25 cellular contexts compared by ENCODE assay signal in the genomic region with DNA sequence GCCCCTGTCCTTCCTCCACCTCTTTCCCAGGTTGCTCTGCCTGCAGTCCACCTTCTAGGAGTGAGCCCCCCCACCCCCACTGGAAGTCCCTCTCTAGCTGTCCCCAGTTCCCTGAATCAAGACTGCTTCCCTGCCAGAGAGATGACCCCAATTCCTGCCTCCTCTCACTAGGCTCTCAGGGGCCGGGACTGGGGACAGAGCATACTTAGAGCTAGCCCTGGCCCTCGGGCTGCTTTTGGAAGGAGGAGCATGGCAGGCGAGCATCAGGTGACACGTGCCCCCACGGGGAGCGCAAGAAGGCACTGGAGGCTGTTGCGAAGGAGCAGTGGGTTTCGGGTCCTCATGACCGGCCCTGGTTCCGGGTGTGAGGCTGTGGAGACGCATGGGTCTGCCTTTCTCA.
"Had no signal": no experiment of that assay in that cellular context is flagged by ENCODE, and none has a peak within 500 bp of the region (broad histone marks: within the 10 kb centered on the region; RNA-seq: fewer than 3 reads in every experiment).

No MANE protein-coding gene starts in this region.

- H3K4me3 Mint-ChIP-seq: activated naive CD8-positive, alpha-beta T cell; endodermal cell; natural killer cell had no signal

- H3K4me1 Mint-ChIP-seq: endodermal cell had no signal

- H3K27me3 ChIP-seq: breast epithelium, colonic mucosa, gastroesophageal sphincter, neutrophil, stomach, suprapubic skin, tibial nerve, uterus had no signal

- H3K9me3 Mint-ChIP-seq: activated T-helper 2 cell treated with anti-CD3 and anti-CD28 coated beads, Interferon-gamma antibody, Interleukin-2, Interleukin-4, amounts not matched to agents 10 μg/mL and 5 μg/mL and 100 μg/mL, durations not matched to agents 14 hours and 24 hours and 36 hours; endodermal cell; natural killer cell had no signal

- DNase-seq: activated CD4-positive, alpha-beta T cell treated with anti-CD3 and anti-CD28 coated beads, Interleukin-2, amount 50 U/mL, for 48 hours; activated CD4-positive, CD25-positive, alpha-beta regulatory T cell treated with anti-CD3 and anti-CD28 coated beads, Interleukin-2, amount 50 U/mL, for 72 hours; activated naive CD4-positive, alpha-beta T cell; amniotic stem cell; colonic mucosa; endodermal cell; head of caudate nucleus; islet precursor cell; left cardiac atrium; midbrain; natural killer cell; stimulated activated CD4-positive, alpha-beta T cell treated with anti-CD3 and anti-CD28 coated beads, Interleukin-12 subunit alpha, Interleukin-12 subunit beta, amount 100 ng/mL, for 4 hours; stimulated activated CD4-positive, alpha-beta T cell treated with anti-CD3 and anti-CD28 coated beads, Interleukin-4, amount 100 ng/mL, for 4 hours; stomach; uterus had no signal

- ATAC-seq: gastroesophageal sphincter, left cardiac atrium, natural killer cell, right cardiac atrium had no signal

- H3K27me3 Mint-ChIP-seq: activated naive CD8-positive, alpha-beta T cell had no signal

- H3K9me3 ChIP-seq: breast epithelium, colonic mucosa, gastroesophageal sphincter, neutrophil, stomach, suprapubic skin, tibial nerve, uterus had no signal

- H3K36me3 ChIP-seq: breast epithelium, colonic mucosa, uterus had no signal

- H3K4me1 ChIP-seq: parathyroid adenoma, uterus had no signal

- H3K4me3 ChIP-seq: breast epithelium, colonic mucosa, gastroesophageal sphincter, stomach, suprapubic skin, tibial nerve, uterus had no signal

- H2AFZ ChIP-seq: parathyroid adenoma had no signal

- H3K27ac ChIP-seq: breast epithelium, colonic mucosa, epithelial cell of prostate, gastroesophageal sphincter, neutrophil, parathyroid adenoma, stomach, suprapubic skin, tibial nerve, uterus had no signal

- H3K27ac Mint-ChIP-seq: activated naive CD8-positive, alpha-beta T cell; activated T-helper 2 cell treated with anti-CD3 and anti-CD28 coated beads, Interferon-gamma antibody, Interleukin-2, Interleukin-4, amounts not matched to agents 10 μg/mL and 5 μg/mL and 100 μg/mL, durations not matched to agents 14 hours and 24 hours and 36 hours; natural killer cell had no signal

- H3K9ac ChIP-seq: parathyroid adenoma had no signal
